ENCODE assay signal across 26 cellular contexts in genomic region chr12:132789099-132789471, GRCh38.
"Had no signal": no experiment of that assay in that cellular context is flagged by ENCODE, and none has a peak within 500 bp of the region (broad histone marks: within the 10 kb centered on the region; RNA-seq: fewer than 3 reads in every experiment).

No MANE protein-coding gene starts in this region.

- H3K27me3 ChIP-seq: colonic mucosa, esophagus squamous epithelium, right atrium auricular region, sigmoid colon, testis, tibial artery had no signal

- H3K4me3 Mint-ChIP-seq: immature natural killer cell; natural killer cell; neural crest cell; stimulated activated memory B cell treated with anti-CD40 and anti-IgM and Interleukin-4, amounts not matched to agents 10 μg/mL and 1 μg/mL and 100 μg/mL, for 72 hours; type B pancreatic cell had no signal

- H3K4me1 Mint-ChIP-seq: immature natural killer cell, neural crest cell had no signal

- H3K4me3 ChIP-seq: colonic mucosa, esophagus squamous epithelium, lower lobe of right lung, prostate gland, right atrium auricular region, sigmoid colon, testis, tibial artery had no signal

- H3K36me3 Mint-ChIP-seq: natural killer cell had no signal

- H3K9me3 ChIP-seq: colonic mucosa, esophagus squamous epithelium, lower lobe of right lung, prostate gland, right atrium auricular region, sigmoid colon, testis, tibial artery had no signal

- H3K27me3 Mint-ChIP-seq: stimulated activated memory B cell treated with anti-CD40 and anti-IgM and Interleukin-4, amounts not matched to agents 10 μg/mL and 1 μg/mL and 100 μg/mL, for 72 hours; type B pancreatic cell had no signal

- DNase-seq: colonic mucosa; dermis blood vessel endothelial cell; effector memory CD4-positive, alpha-beta T cell; erythroblast; esophagus squamous epithelium; foreskin melanocyte; hypothalamus; immature natural killer cell; islet precursor cell; kidney glomerular epithelial cell; left colon; left ventricle myocardium superior; lower lobe of right lung; natural killer cell; sigmoid colon; stimulated activated CD4-positive, alpha-beta T cell treated with anti-CD3 and anti-CD28 coated beads, Interleukin-2, amount 100 ng/mL, for 24 hours; stimulated activated CD4-positive, alpha-beta T cell treated with anti-CD3 and anti-CD28 coated beads, Interleukin-4, amount 100 ng/mL, for 4 hours; stimulated activated naive CD8-positive, alpha-beta T cell treated with anti-CD3 and anti-CD28 coated beads, Interleukin-15, Interleukin-2, amounts not matched to agents 100 U/mL and 50 U/mL, for 24 hours; substantia nigra; testis; tibial artery had no signal

- H3K9me3 Mint-ChIP-seq: immature natural killer cell; natural killer cell; neural crest cell; stimulated activated memory B cell treated with anti-CD40 and anti-IgM and Interleukin-4, amounts not matched to agents 10 μg/mL and 1 μg/mL and 100 μg/mL, for 72 hours; type B pancreatic cell had no signal

- H3K27ac ChIP-seq: colonic mucosa, esophagus squamous epithelium, lower lobe of right lung, prostate gland, right atrium auricular region, sigmoid colon, testis, tibial artery had no signal

- ATAC-seq: left ventricle myocardium superior; lower lobe of right lung; natural killer cell; stimulated activated memory B cell treated with anti-CD40 and anti-IgM and Interleukin-4, amounts not matched to agents 10 μg/mL and 1 μg/mL and 100 μg/mL, for 72 hours had no signal

- H3K27ac Mint-ChIP-seq: stimulated activated memory B cell treated with anti-CD40 and anti-IgM and Interleukin-4, amounts not matched to agents 10 μg/mL and 1 μg/mL and 100 μg/mL, for 72 hours had no signal
